ENCODE assay signal across 8 cellular contexts in genomic region chr3:50237133-50237651, GRCh38. TPM values are rescaled to one million over a fixed set of nuclear protein-coding genes. Genes with fewer than 3 reads are reported as not detected.
DNase-seq lines count a peak whose midpoint lies in the region; ATAC-seq and TF ChIP-seq lines count a peak whose summit lies in the region.

No MANE protein-coding gene starts in this region.

- H3K4ac ChIP-seq in IMR-90 (ENCODE audit: low read depth, low read length), result peak overlapping the region; percentile 98

- H3K9ac ChIP-seq in BLaER1, result peak overlapping the region; percentile 97
- H3K9ac ChIP-seq in IMR-90 (ENCODE audit: low read depth, low read length), result peak overlapping the region; percentile 98

- peak overlapping the region; percentile 97 for H3K23ac ChIP-seq in IMR-90 (ENCODE audit: low read depth, low read length)

- DNase-seq in IMR-90, result no peak
- DNase-seq in activated CD8-positive, alpha-beta memory T cell treated with anti-CD3 and anti-CD28 coated beads, Interleukin-2, amount 50 U/mL, for 48 hours, result peak; percentile 67
- DNase-seq in fibroblast of pulmonary artery (ENCODE audit: low read depth), result peak; percentile 62
- no peak for DNase-seq in osteocyte (ENCODE audit: extremely low spot score, unreplicated experiment)
- DNase-seq in DMS79 (lab: John Stamatoyannopoulos, UW), result no peak

- H3K36me3 ChIP-seq in BLaER1 (peaks cover 25% of the 10 kb centered on the region), IMR-90 (ENCODE audit: control insufficient read depth, insufficient read depth, low read length) (peaks cover 9% of the 10 kb centered on the region; the same call in 1 of the 2 replicates)

- peaks cover 59% of the 10 kb centered on the region for H3K4me1 ChIP-seq in BLaER1
- peaks cover 20% of the 10 kb centered on the region for H3K4me1 ChIP-seq in IMR-90 (ENCODE audit: control insufficient read depth, insufficient read depth, low read length)

- H2BK120ac ChIP-seq in IMR-90 (ENCODE audit: low read depth, low read length), result peak overlapping the region; percentile 47; the same call in 1 of the 2 replicates

- H3K79me1 ChIP-seq in IMR-90 (ENCODE audit: low read depth in 1 of 2, low read length in 2 of 2), result peaks cover 0 to 43% of the 10 kb centered on the region in 2 experiments; a peak in 2 of 4 replicates

- H3K14ac ChIP-seq in IMR-90 (replicated peaks; ENCODE audit: low read depth, low read length), result peak overlapping the region; percentile 98

- H3K27me3 Mint-ChIP-seq in osteocyte (ENCODE audit: unreplicated experiment), result no peaks in the 10 kb centered on the region

- TF ChIP-seq CTCF in IMR-90 (conservative IDR thresholded peaks at IDR 0.05; ENCODE audit: low read depth, low read length) (no peak), fibroblast of pulmonary artery (IDR thresholded peaks at IDR 0.05; ENCODE audit: low read length, missing control alignments) (no peak), osteocyte (IDR thresholded peaks at IDR 0.05) (no peak)

- H3K4me2 ChIP-seq in BLaER1 (peak overlapping the region; percentile 93), IMR-90 (ENCODE audit: low read depth, low read length) (peak overlapping the region; percentile 97)

- TF ChIP-seq POLR2A in IMR-90 (IDR thresholded peaks at IDR 0.05; ENCODE audit: low read depth, low read length), result no peak

- peak overlapping the region; percentile 84 for H3K56ac ChIP-seq in IMR-90 (ENCODE audit: extremely low read depth, insufficient read depth, low read length)

- peak overlapping the region; percentile 37; the same call in 1 of the 2 replicates for H3K18ac ChIP-seq in IMR-90 (ENCODE audit: low read depth, low read length)

- dilution Hi-C loops in IMR-90 (cut with HindIII; ENCODE audit: low sequenced_read_pairs, unreplicated experiment), result no loop called here

- BruUV-seq in IMR-90 (replicated peaks; lab: Mats Ljungman, UMichigan), result no TSS peak

- H4K20me1 ChIP-seq in BLaER1 (peaks cover 61% of the 10 kb centered on the region), IMR-90 (ENCODE audit: insufficient read depth, low read length) (peaks cover 59% of the 10 kb centered on the region)

- no peaks in the 10 kb centered on the region for H3K36me3 Mint-ChIP-seq in osteocyte (ENCODE audit: unreplicated experiment)

- no peaks in the 10 kb centered on the region for H3K9me3 Mint-ChIP-seq in osteocyte (ENCODE audit: unreplicated experiment)

- H4K5ac ChIP-seq in IMR-90 (ENCODE audit: low read depth, low read length), result peak overlapping the region; percentile 92

- in situ Hi-C loops in IMR-90 (cut with MboI; ENCODE audit: low sequenced_read_pairs), result no loop called here

- peak overlapping the region; percentile 90 for H2BK5ac ChIP-seq in IMR-90 (ENCODE audit: low read depth, low read length, poor library complexity, severe bottlenecking)

- H3K9me1 ChIP-seq in IMR-90 (ENCODE audit: insufficient read depth, low read length), result peaks cover 10% of the 10 kb centered on the region

- H3K27ac Mint-ChIP-seq in osteocyte (ENCODE audit: unreplicated experiment), result peak overlapping the region; percentile 92

- H4K91ac ChIP-seq in IMR-90 (ENCODE audit: insufficient read depth, low read depth, low read length), result peak overlapping the region; percentile 80

- H3K4me3 ChIP-seq in BLaER1, result peak overlapping the region; percentile 100
- peak overlapping the region; percentile 82 for H3K4me3 ChIP-seq in IMR-90 (ENCODE audit: insufficient read depth, low read depth, low read length)
- peak overlapping the region; percentile 94 for H3K4me3 ChIP-seq in fibroblast of pulmonary artery (replicated peaks; ENCODE audit: low read depth, low read length)

- H2AFZ ChIP-seq in IMR-90 (replicated peaks; ENCODE audit: low read length, poor library complexity), result peak overlapping the region; percentile 88

- H2AK5ac ChIP-seq in IMR-90 (ENCODE audit: low read depth, low read length), result peak overlapping the region; percentile 99

- CTCF ChIA-PET in IMR-90 (lab: Yijun Ruan, JAX), result interaction anchor here (0.6 to 1.6 kb wide), 3 partner anchors 9 to 112 kb away, joined by 3 read pairs; no protein-coding TSS in a partner anchor

- H3K9me3 ChIP-seq in BLaER1 (no peaks in the 10 kb centered on the region), IMR-90 (ENCODE audit: control insufficient read depth, insufficient read depth, low read length) (no peaks in the 10 kb centered on the region)

- TF ChIP-seq RAD21 in IMR-90 (IDR thresholded peaks at IDR 0.05; ENCODE audit: low read length), result no peak

- WGBS in IMR-90 (ENCODE audit: extremely low coverage in 2 of 2, insufficient read length in 1 of 2), 2 experiments, result 0% methylated on average over 5 of the region's 7 CpGs; no CpG with 5 or more reads in 1 of the 2 experiments

- H3K27me3 ChIP-seq in BLaER1 (no peaks in the 10 kb centered on the region), IMR-90 (ENCODE audit: control insufficient read depth, insufficient read depth, low read length) (no peaks in the 10 kb centered on the region)

- ATAC-seq in IMR-90 (ENCODE audit: low read depth) (peak; percentile 13), GM19023 (IDR thresholded peaks at IDR 0.05; ENCODE audit: unreplicated experiment) (no peak), GM21528 (IDR thresholded peaks at IDR 0.05; ENCODE audit: low FRiP score, unreplicated experiment) (no peak)

- peak overlapping the region; percentile 59 to 94; a peak in 3 of 4 replicates for H4K8ac ChIP-seq in IMR-90 (ENCODE audit: low read depth in 2 of 2, low read length in 2 of 2)

- POLR2A ChIA-PET in IMR-90 (lab: Charles Lee; ENCODE audit: unreplicated experiment), result interaction anchor here (0.6 kb wide), 1 partner anchor 27 kb away, joined by 6 read pairs; no protein-coding TSS in a partner anchor

- no peak overlapping the region for H2BK15ac ChIP-seq in IMR-90 (ENCODE audit: low read depth, low read length)

- peak overlapping the region; percentile 100 for H2AK9ac ChIP-seq in IMR-90 (replicated peaks; ENCODE audit: low read depth, low read length, poor library complexity)

- H2BK20ac ChIP-seq in IMR-90 (ENCODE audit: low read depth, low read length), result no peak overlapping the region

- intact Hi-C loops in IMR-90 (cut with micrococcal nuclease), result no loop called here

- peak overlapping the region; percentile 92 for H3K27ac ChIP-seq in BLaER1
- H3K27ac ChIP-seq in IMR-90 (ENCODE audit: insufficient read depth, low read length), result peak overlapping the region; percentile 97

- peak overlapping the region; percentile 99 for H3K4me3 Mint-ChIP-seq in osteocyte (ENCODE audit: unreplicated experiment)

- peaks cover 40% of the 10 kb centered on the region for H3K4me1 Mint-ChIP-seq in osteocyte (ENCODE audit: unreplicated experiment)

TF ChIP-seq in IMR-90, 13 proteins besides CTCF, POLR2A, EP300 and RAD21:
- TF ChIP-seq SMC3 (IDR thresholded peaks at IDR 0.05; ENCODE audit: low read depth, low read length) (no peak), USF2 (IDR thresholded peaks at IDR 0.05; ENCODE audit: low read depth, low read length) (no peak), MXI1 (IDR thresholded peaks at IDR 0.05; ENCODE audit: borderline replicate concordance, low read depth, low read length) (no peak)

RNA-seq across cellular contexts. Expression of gene GNAI2, which starts 1.2 kb away (rescaled TPM):
- total RNA-seq in IMR-90 (2012; rRNA removed), result 816 and 867 TPM in 2 replicates
- 1,079 and 1,150 TPM in 2 replicates for polyA plus RNA-seq in IMR-90 (2012; rRNA removed)
- polyA plus RNA-seq in IMR-90 (2012; cell fraction: cytosol; rRNA removed), result 411 and 787 TPM in 2 replicates
- polyA plus RNA-seq in IMR-90 (2012; cell fraction: nucleus; rRNA removed; ENCODE audit: low replicate concordance), result 281 and 349 TPM in 2 replicates
- total RNA-seq in osteocyte, result 340 and 357 TPM in 2 replicates

RNA-seq across cellular contexts. Expression of gene SEMA3B, which starts 31.8 kb away (rescaled TPM):
- 3.9 and 4.3 TPM in 2 replicates for total RNA-seq in IMR-90 (2012; rRNA removed)
- 29.3 and 34.3 TPM in 2 replicates for polyA plus RNA-seq in IMR-90 (2012; rRNA removed)
- 22.0 and 34.4 TPM in 2 replicates for polyA plus RNA-seq in IMR-90 (2012; cell fraction: cytosol; rRNA removed)
- 153 and 393 TPM in 2 replicates for polyA plus RNA-seq in IMR-90 (2012; cell fraction: nucleus; rRNA removed; ENCODE audit: low replicate concordance)
- total RNA-seq in osteocyte, result 5.5 and 8.1 TPM in 2 replicates

RNA-seq across cellular contexts. Expression of gene SLC38A3, which starts 32.1 kb away (rescaled TPM):
- total RNA-seq in IMR-90 (2012; rRNA removed), result 0.36 TPM in 1 of 2 replicates, not detected in the other
- 0.12 and 0.36 TPM in 2 replicates for polyA plus RNA-seq in IMR-90 (2012; rRNA removed)
- 0.04 and 0.15 TPM in 2 replicates for polyA plus RNA-seq in IMR-90 (2012; cell fraction: cytosol; rRNA removed)
- polyA plus RNA-seq in IMR-90 (2012; cell fraction: nucleus; rRNA removed; ENCODE audit: low replicate concordance), result 0.37 and 0.78 TPM in 2 replicates
- total RNA-seq in osteocyte, result 3.9 and 4.5 TPM in 2 replicates

RNA-seq across cellular contexts. Expression of gene LSMEM2, which starts 41.7 kb away (rescaled TPM):
- total RNA-seq in IMR-90 (2012; rRNA removed), result under 0.01 TPM in 2 replicates
- polyA plus RNA-seq in IMR-90 (2012; rRNA removed), result not detected in 2 replicates
- not detected in 2 replicates for polyA plus RNA-seq in IMR-90 (2012; cell fraction: cytosol; rRNA removed)
- 0.37 and 0.52 TPM in 2 replicates for polyA plus RNA-seq in IMR-90 (2012; cell fraction: nucleus; rRNA removed; ENCODE audit: low replicate concordance)
- not detected in 2 replicates for total RNA-seq in osteocyte

RNA-seq across cellular contexts. Expression of gene GNAT1, which starts 45.8 kb away (rescaled TPM):
- not detected in 2 replicates for total RNA-seq in IMR-90 (2012; rRNA removed)
- polyA plus RNA-seq in IMR-90 (2012; rRNA removed), result 0.04 TPM in 1 of 2 replicates, not detected in the other
- not detected in 2 replicates for polyA plus RNA-seq in IMR-90 (2012; cell fraction: cytosol; rRNA removed)
- polyA plus RNA-seq in IMR-90 (2012; cell fraction: nucleus; rRNA removed; ENCODE audit: low replicate concordance), result 0.08 and 0.13 TPM in 2 replicates
- not detected in 2 replicates for total RNA-seq in osteocyte

Comparison
In these comparisons a context has a peak if more than half of its experiments do, and no peak if none do; other contexts are left out.
1. DNase-seq: peak in activated CD8-positive, alpha-beta memory T cell treated with anti-CD3 and anti-CD28 coated beads, Interleukin-2, amount 50 U/mL, for 48 hours (single experiment) and fibroblast of pulmonary artery (single experiment); none in IMR-90 (single experiment), osteocyte (single experiment) and DMS79 (single experiment).
2. Peak in every context shown above with its lines, with median percentiles within 50 percentile points of each other: H3K4me3 ChIP-seq.